14 cellular contexts compared by ENCODE assay signal in genomic region chr2:231004930-231005329, GRCh38. TPM values are rescaled to one million over a fixed set of nuclear protein-coding genes. Genes with fewer than 3 reads are reported as not detected.
"Had no signal": no experiment of that assay in that cellular context is flagged by ENCODE, and none has a peak within 500 bp of the region (broad histone marks: within the 10 kb centered on the region; RNA-seq: fewer than 3 reads in every experiment).

No MANE protein-coding gene starts in this region.

RNA-seq across cellular contexts. Expression of gene SPATA3, which starts 9.0 kb away (rescaled TPM):
- total RNA-seq: activated T-cell treated with anti-CD3 and anti-CD28 coated beads, Interleukin-2, amount 50 U/mL, for 4 hours; adrenal gland; aorta; body of pancreas; cardiac muscle cell; cerebellum; endodermal cell; esophagus muscularis mucosa; foreskin keratinocyte; gastrocnemius medialis; heart right ventricle; T-cell; T-helper 2 cell treated with Interferon-gamma antibody and Interleukin-4, amounts not matched to agents 100 ng/mL and 5 ng/mL, for 36 hours; WTC11 had no signal
- polyA plus RNA-seq: adrenal gland, aorta, cardiac muscle cell, foreskin keratinocyte, heart right ventricle had no signal

RNA-seq across cellular contexts. Expression of gene C2orf72, which starts 32.4 kb away (rescaled TPM):
- total RNA-seq: foreskin keratinocyte; T-helper 2 cell treated with Interferon-gamma antibody and Interleukin-4, amounts not matched to agents 100 ng/mL and 5 ng/mL, for 36 hours had no signal
- polyA plus RNA-seq: foreskin keratinocyte, heart right ventricle had no signal
